In the genomic region with DNA sequence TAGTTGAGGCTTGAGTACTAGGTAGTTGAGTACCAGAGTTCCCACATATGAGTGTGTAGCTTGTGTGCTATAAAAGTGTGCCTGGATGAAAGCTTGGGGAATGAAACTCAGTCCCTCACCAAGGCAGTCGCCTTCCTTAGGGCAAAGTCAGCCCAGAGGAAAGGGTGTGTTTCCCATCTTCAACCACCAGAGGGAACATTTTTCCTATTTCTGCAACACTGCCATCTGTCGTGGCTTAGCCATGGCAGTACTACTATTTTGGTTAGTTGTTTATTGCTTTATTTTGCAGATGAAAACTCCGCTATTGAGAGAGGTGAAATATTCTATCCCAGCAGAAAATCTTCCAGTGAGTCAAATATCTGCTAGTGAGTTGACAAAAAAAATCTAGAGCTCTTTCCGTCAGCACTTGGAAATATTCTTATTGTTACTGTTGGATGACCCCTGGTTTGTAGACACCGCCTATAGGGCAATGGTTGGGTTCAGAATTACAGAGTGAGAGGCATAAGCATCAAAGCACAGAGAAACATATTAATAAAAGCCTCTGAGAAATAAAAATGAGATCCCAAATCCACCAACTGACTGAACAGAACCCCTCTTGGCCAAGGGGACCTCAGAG, we compare ENCODE assay signal across 8 cellular contexts.
A peak's percentile ranks its signal among the peaks of the same experiment; 100 is the strongest.
DNase-seq lines count a peak whose midpoint lies in the region; ATAC-seq and TF ChIP-seq lines count a peak whose summit lies in the region.

No MANE protein-coding gene starts in this region.

- H3K4me3 Mint-ChIP-seq in WTC11: no peak overlapping the region
- no peak overlapping the region for H3K4me3 Mint-ChIP-seq in activated T-helper 2 cell treated with anti-CD3 and anti-CD28 coated beads, Interferon-gamma antibody, Interleukin-2, Interleukin-4, amounts not matched to agents 10 μg/mL and 5 μg/mL and 100 μg/mL, durations not matched to agents 14 hours and 24 hours and 36 hours (ENCODE audit: low read depth)

- no peak overlapping the region for H3K14ac ChIP-seq in trophoblast cell (ENCODE audit: low read length)

- intact Hi-C loops in activated T-helper 2 cell treated with anti-CD3 and anti-CD28 coated beads, Interferon-gamma antibody, Interleukin-2, Interleukin-4, amounts not matched to agents 10 μg/mL and 5 μg/mL and 100 μg/mL, durations not matched to agents 14 hours and 24 hours and 36 hours (cut with micrococcal nuclease): loop anchor here (1.0 to 5.0 kb wide), 2 partner anchors 234 to 758 kb away; no protein-coding TSS in a partner anchor

- DNase-seq in CD1c-positive myeloid dendritic cell (ENCODE audit: extremely low spot score): peak; percentile 64
- DNase-seq in NCI-H1694 (lab: John Stamatoyannopoulos, UW): peak; percentile 22
- DNase-seq in WTC11 (ENCODE audit: low spot score): peak; percentile 37
- peak; percentile 35 for DNase-seq in glomerular visceral epithelial cell (ENCODE audit: extremely low spot score)
- peak; percentile 39 to 80 for DNase-seq in trophoblast cell
- no peak for DNase-seq in activated T-helper 2 cell treated with anti-CD3 and anti-CD28 coated beads, Interferon-gamma antibody, Interleukin-2, Interleukin-4, amounts not matched to agents 10 μg/mL and 5 μg/mL and 100 μg/mL, durations not matched to agents 14 hours and 24 hours and 36 hours (ENCODE audit: low spot score)

- H4K91ac ChIP-seq in trophoblast cell (ENCODE audit: low read depth, low read length): no peak overlapping the region

- no peaks in the 10 kb centered on the region for H3K79me1 ChIP-seq in trophoblast cell (ENCODE audit: low read length)

- H3K9me3 Mint-ChIP-seq in WTC11: no peaks in the 10 kb centered on the region
- no peaks in the 10 kb centered on the region for H3K9me3 Mint-ChIP-seq in activated T-helper 2 cell treated with anti-CD3 and anti-CD28 coated beads, Interferon-gamma antibody, Interleukin-2, Interleukin-4, amounts not matched to agents 10 μg/mL and 5 μg/mL and 100 μg/mL, durations not matched to agents 14 hours and 24 hours and 36 hours

- no peak overlapping the region for H3K4me2 ChIP-seq in trophoblast cell (ENCODE audit: low read length)

- CTCF ChIA-PET in WTC11 (lab: Charles Lee): interaction anchor here (0.8 to 5.4 kb wide), 14 partner anchors 11 to 416 kb away, joined by 3 to 57 read pairs (median 4); partner anchors contain the start of gene CPNE4

- H2AFZ ChIP-seq in trophoblast cell (ENCODE audit: insufficient read depth, low read length, poor library complexity): no peak overlapping the region

- H3K79me2 ChIP-seq in trophoblast cell (ENCODE audit: control insufficient read depth, insufficient read depth, low read length, poor library complexity): no peaks in the 10 kb centered on the region

- peaks cover 38% of the 10 kb centered on the region for H3K4me1 Mint-ChIP-seq in WTC11
- H3K4me1 Mint-ChIP-seq in activated T-helper 2 cell treated with anti-CD3 and anti-CD28 coated beads, Interferon-gamma antibody, Interleukin-2, Interleukin-4, amounts not matched to agents 10 μg/mL and 5 μg/mL and 100 μg/mL, durations not matched to agents 14 hours and 24 hours and 36 hours (ENCODE audit: low read depth): peaks cover 11% of the 10 kb centered on the region

- TF ChIP-seq CTCF in GM12875 (IDR thresholded peaks at IDR 0.05; ENCODE audit: borderline replicate concordance, insufficient read depth, low read depth, low read length) (peak; percentile 72), WTC11 (IDR thresholded peaks at IDR 0.05) (peak; percentile 77)

- peaks cover 15% of the 10 kb centered on the region for H3K27me3 Mint-ChIP-seq in WTC11 (ENCODE audit: low read depth)
- H3K27me3 Mint-ChIP-seq in activated T-helper 2 cell treated with anti-CD3 and anti-CD28 coated beads, Interferon-gamma antibody, Interleukin-2, Interleukin-4, amounts not matched to agents 10 μg/mL and 5 μg/mL and 100 μg/mL, durations not matched to agents 14 hours and 24 hours and 36 hours (ENCODE audit: low read depth): peaks cover 10% of the 10 kb centered on the region

- WGBS in trophoblast cell (ENCODE audit: extremely low coverage, insufficient coverage, insufficient read length): no CpG with 5 or more reads among the region's 5 CpGs

- no peak overlapping the region for H3K27ac Mint-ChIP-seq in WTC11
- no peak overlapping the region for H3K27ac Mint-ChIP-seq in activated T-helper 2 cell treated with anti-CD3 and anti-CD28 coated beads, Interferon-gamma antibody, Interleukin-2, Interleukin-4, amounts not matched to agents 10 μg/mL and 5 μg/mL and 100 μg/mL, durations not matched to agents 14 hours and 24 hours and 36 hours

- H2BK5ac ChIP-seq in trophoblast cell (ENCODE audit: low read depth, low read length, poor library complexity): no peak overlapping the region

- H3K27me3 ChIP-seq in trophoblast cell (ENCODE audit: insufficient read depth, low read length): no peaks in the 10 kb centered on the region

- ATAC-seq in HG02840 (IDR thresholded peaks at IDR 0.05; ENCODE audit: low FRiP score, unreplicated experiment): peak; percentile 37
- ATAC-seq in WTC11: peak; percentile 89

- H3K9me3 ChIP-seq in trophoblast cell (ENCODE audit: insufficient read depth, low read depth, low read length): no peaks in the 10 kb centered on the region

- H3K4ac ChIP-seq in trophoblast cell (ENCODE audit: low read depth, low read length): no peak overlapping the region

- no peak overlapping the region for H4K12ac ChIP-seq in trophoblast cell (ENCODE audit: low read depth, low read length)

- POLR2A ChIA-PET in WTC11 (lab: Charles Lee): no interaction called here

- no peaks in the 10 kb centered on the region for H3K4me1 ChIP-seq in trophoblast cell (ENCODE audit: control insufficient read depth in 1 of 2, insufficient read depth in 2 of 2, low read length in 2 of 2)

- no peak overlapping the region for H3K27ac ChIP-seq in trophoblast cell (ENCODE audit: low read depth, low read length)

- H3K23ac ChIP-seq in trophoblast cell (ENCODE audit: low read length): no peak overlapping the region

- H3K4me3 ChIP-seq in GM12875 (ENCODE audit: low read depth, low read length) (no peak overlapping the region), trophoblast cell (ENCODE audit: low read depth, low read length) (no peak overlapping the region)

- H2BK12ac ChIP-seq in trophoblast cell (ENCODE audit: low read length): no peak overlapping the region

- H2BK120ac ChIP-seq in trophoblast cell (ENCODE audit: insufficient read depth, low read length, poor library complexity): no peak overlapping the region

- no peak overlapping the region for H3K18ac ChIP-seq in trophoblast cell (ENCODE audit: low read length)

- no peak overlapping the region for H2AK5ac ChIP-seq in trophoblast cell (ENCODE audit: low read length)

- no peaks in the 10 kb centered on the region for H3K36me3 ChIP-seq in trophoblast cell (ENCODE audit: control insufficient read depth in 1 of 2, insufficient read depth in 2 of 2, low read length in 2 of 2)

- H4K8ac ChIP-seq in trophoblast cell (ENCODE audit: low read depth, low read length): no peak overlapping the region

- no peak overlapping the region for H3K9ac ChIP-seq in trophoblast cell (ENCODE audit: low read length)

- H3K36me3 Mint-ChIP-seq in WTC11: no peaks in the 10 kb centered on the region
- H3K36me3 Mint-ChIP-seq in activated T-helper 2 cell treated with anti-CD3 and anti-CD28 coated beads, Interferon-gamma antibody, Interleukin-2, Interleukin-4, amounts not matched to agents 10 μg/mL and 5 μg/mL and 100 μg/mL, durations not matched to agents 14 hours and 24 hours and 36 hours (ENCODE audit: low read depth): no peaks in the 10 kb centered on the region

TF ChIP-seq in WTC11, 78 proteins besides CTCF, POLR2A, EP300 and RAD21:
- TF ChIP-seq PREB (CRISPR knock-in tag; IDR thresholded peaks at IDR 0.05; ENCODE audit: borderline replicate concordance) (no peak), ZSCAN18 (CRISPR knock-in tag; IDR thresholded peaks at IDR 0.05) (no peak), ZNF138 (CRISPR knock-in tag; conservative IDR thresholded peaks at IDR 0.05) (no peak), ZNF121 (CRISPR knock-in tag; IDR thresholded peaks at IDR 0.05) (0 out of 2 replicates have a peak, but pooled peaks have one; percentile 4)
